In the genomic region with DNA sequence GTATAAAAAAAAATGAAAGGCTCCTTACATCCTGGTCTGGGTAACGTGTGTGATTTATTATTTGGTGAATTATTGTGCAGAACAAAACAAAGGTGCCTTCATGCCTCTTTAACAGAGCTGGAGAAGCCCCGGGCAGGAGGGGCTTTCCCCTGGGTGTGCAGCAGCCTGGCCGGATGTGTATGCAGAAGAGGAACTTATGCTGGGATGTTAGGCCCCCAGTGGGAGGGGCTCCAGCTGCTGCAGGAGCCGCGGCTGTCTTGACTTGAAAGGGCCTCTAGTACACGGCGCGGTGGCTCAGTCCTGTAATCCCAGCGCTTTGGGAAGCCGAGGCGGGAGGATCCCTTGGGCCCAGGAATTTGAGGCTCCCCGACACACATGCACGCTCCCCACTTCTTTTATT, we compare ENCODE assay signal across 8 cellular contexts. TPM values are rescaled to one million over a fixed set of nuclear protein-coding genes. Genes with fewer than 3 reads are reported as not detected.
DNase-seq lines count a peak whose midpoint lies in the region; ATAC-seq and TF ChIP-seq lines count a peak whose summit lies in the region.
"Had no signal": no experiment of that assay in that cellular context is flagged by ENCODE, and none has a peak within 500 bp of the region (broad histone marks: within the 10 kb centered on the region; RNA-seq: fewer than 3 reads in every experiment).

No MANE protein-coding gene starts in this region.

- H3K4me1 ChIP-seq in Peyer's patch (no peaks in the 10 kb centered on the region), mucosa of descending colon (ENCODE audit: low read depth) (no peaks in the 10 kb centered on the region)

- no peaks in the 10 kb centered on the region for H3K9me3 Mint-ChIP-seq in activated T-helper 17 cell treated with anti-CD3 and anti-CD28 coated beads, Interleukin-2, amount 50 U/mL, for 72 hours

- no peak for TF ChIP-seq CTCF in Peyer's patch (IDR thresholded peaks at IDR 0.05)
- TF ChIP-seq CTCF in mucosa of descending colon (IDR thresholded peaks at IDR 0.05) = no peak

- no peak for TF ChIP-seq POLR2A in Peyer's patch (IDR thresholded peaks at IDR 0.05)

- peaks cover 13% of the 10 kb centered on the region for H3K4me1 Mint-ChIP-seq in activated T-helper 17 cell treated with anti-CD3 and anti-CD28 coated beads, Interleukin-2, amount 50 U/mL, for 72 hours

- peak; percentile 96 for ATAC-seq in GM18873 (IDR thresholded peaks at IDR 0.05; ENCODE audit: low FRiP score, unreplicated experiment)
- peak; percentile 100 for ATAC-seq in HG02981 (IDR thresholded peaks at IDR 0.05; ENCODE audit: unreplicated experiment)
- ATAC-seq in activated T-helper 17 cell treated with anti-CD3 and anti-CD28 coated beads, Interleukin-2, amount 50 U/mL, for 72 hours (replicated peaks) = peak; percentile 100
- ATAC-seq in mucosa of descending colon = peak; percentile 72

- H3K36me3 Mint-ChIP-seq in activated T-helper 17 cell treated with anti-CD3 and anti-CD28 coated beads, Interleukin-2, amount 50 U/mL, for 72 hours (ENCODE audit: low read depth) = peaks cover 24% of the 10 kb centered on the region

- H3K36me3 ChIP-seq in Peyer's patch (peaks cover 0 to 10% (median 0%) of the 10 kb centered on the region in 3 donors), mucosa of descending colon (ENCODE audit: low read depth) (no peaks in the 10 kb centered on the region)

- H3K9me3 ChIP-seq in Peyer's patch (no peaks in the 10 kb centered on the region), mucosa of descending colon (no peaks in the 10 kb centered on the region)

- peak overlapping the region in 1 of 4 donors; percentile 42 for H3K27ac ChIP-seq in Peyer's patch
- H3K27ac ChIP-seq: VCaP had no signal

- H3K4me3 Mint-ChIP-seq in activated T-helper 17 cell treated with anti-CD3 and anti-CD28 coated beads, Interleukin-2, amount 50 U/mL, for 72 hours = peak overlapping the region; percentile 58

- H3K4me3 ChIP-seq in Peyer's patch (no peak overlapping the region), mucosa of descending colon (no peak overlapping the region)

- H3K27me3 ChIP-seq in Peyer's patch = no peaks in the 10 kb centered on the region

- DNase-seq in Peyer's patch (peak in 2 of 3 donors; percentile 81), mucosa of descending colon (peak; percentile 36 to 70 (median 38)), 8988T (no peak), HuH-7 (ENCODE audit: low spot score) (no peak)

- intact Hi-C loops in mucosa of descending colon (cut with DNase I, micrococcal nuclease) = no loop called here

- no peaks in the 10 kb centered on the region for H3K27me3 Mint-ChIP-seq in activated T-helper 17 cell treated with anti-CD3 and anti-CD28 coated beads, Interleukin-2, amount 50 U/mL, for 72 hours

- peak overlapping the region; percentile 71 for H3K27ac Mint-ChIP-seq in activated T-helper 17 cell treated with anti-CD3 and anti-CD28 coated beads, Interleukin-2, amount 50 U/mL, for 72 hours

RNA-seq across cellular contexts. Expression of gene CCNQ, which starts 16.0 kb away (rescaled TPM):
- total RNA-seq in Peyer's patch = 10 to 100 TPM; 19.0 to 33.3 (median 20.6) TPM
- 10 to 100 TPM in 1 of 2 donors, 1 to 10 TPM in 1; 9.1 to 26.4 TPM for total RNA-seq in activated T-helper 17 cell treated with anti-CD3 and anti-CD28 coated beads, Interleukin-2, amount 50 U/mL, for 72 hours
- 10 to 100 TPM; 13.1 to 19.9 (median 16.0) TPM for total RNA-seq in mucosa of descending colon

Comparison
In these comparisons a context has a peak if more than half of its experiments do, and no peak if none do; other contexts are left out.
1. DNase-seq: peak in Peyer's patch (2 of 3) and mucosa of descending colon (3 of 3); none in 8988T (single experiment) and HuH-7 (single experiment).
2. Peak in every context shown above with its lines, with median percentiles within 50 percentile points of each other: ATAC-seq.